In the genomic region with DNA sequence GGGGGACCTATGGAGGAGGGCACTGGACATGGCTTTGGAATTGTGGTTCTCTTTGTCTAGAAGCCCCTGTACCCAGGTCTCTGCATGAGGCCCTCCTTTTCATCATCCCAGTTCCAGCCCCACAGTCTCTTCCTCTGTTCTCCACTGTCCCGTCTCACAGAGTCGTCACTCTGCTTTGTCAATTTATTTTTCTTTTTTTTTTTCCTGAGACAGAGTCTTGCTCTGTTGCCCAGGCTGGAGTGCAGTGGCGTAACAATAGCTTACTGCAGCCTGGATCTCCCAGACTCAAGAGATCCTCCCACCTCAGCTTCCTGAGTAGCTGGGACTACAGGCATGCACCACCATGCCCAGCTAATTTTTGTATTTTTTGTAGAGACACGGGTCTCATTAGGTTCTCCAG, we compare ENCODE assay signal across 23 cellular contexts. TPM values are rescaled to one million over a fixed set of nuclear protein-coding genes. Genes with fewer than 3 reads are reported as not detected.
DNase-seq lines count a peak whose midpoint lies in the region; ATAC-seq, FAIRE-seq and TF ChIP-seq lines count a peak whose summit lies in the region.
"Had no signal": no experiment of that assay in that cellular context is flagged by ENCODE, and none has a peak within 500 bp of the region (broad histone marks: within the 10 kb centered on the region; RNA-seq: fewer than 3 reads in every experiment).

No MANE protein-coding gene starts in this region.

- DNase-seq in D721Med (ENCODE audit: insufficient read length, low spot score): peak; percentile 10
- peak in 1 of 4 experiments; percentile 21 for DNase-seq in K562 (ENCODE audit: extremely low read depth in 1 of 4, low spot score in 3 of 4)
- DNase-seq in mesenchymal stem cell: no peak
- DNase-seq in H4 (ENCODE audit: low spot score): no peak
- DNase-seq in CD8-positive, alpha-beta T cell: no peak
- DNase-seq in NCI-H526 treated with DMSO at 0.1 percent for 48 hours (lab: John Stamatoyannopoulos, UW): no peak
- DNase-seq: activated CD4-positive, alpha-beta T cell treated with anti-CD3 and anti-CD28 coated beads for 36 hours; activated CD8-positive, alpha-beta memory T cell treated with anti-CD3 and anti-CD28 coated beads for 24 hours; activated effector memory CD4-positive, alpha-beta T cell treated with anti-CD3 and anti-CD28 coated beads, Interleukin-2, amount 50 U/mL, for 16 hours; activated naive CD8-positive, alpha-beta T cell treated with anti-CD3 and anti-CD28 coated beads for 36 hours; GM23248; HFFc6; NCI-H146; NCI-H446 treated with DMSO at 0.1 percent for 48 hours; T-helper 17 cell had no signal

- no peak overlapping the region for H2BK12ac ChIP-seq in mesenchymal stem cell (ENCODE audit: low read length in 2 of 2)

- ATAC-seq in K562 (no peak), HG02885 (IDR thresholded peaks at IDR 0.05; ENCODE audit: poor library complexity, unreplicated experiment) (no peak)
- ATAC-seq in CD8-positive, alpha-beta T cell: no peak
- ATAC-seq: activated CD4-positive, alpha-beta T cell treated with anti-CD3 and anti-CD28 coated beads for 36 hours; SK-N-SH treated with all-trans-retinoic acid at 6 μM for 48 hours; T-helper 17 cell had no signal

- in situ Hi-C loops in K562 (cut with MboI): no loop called here

- H3K9me1 ChIP-seq in K562 (ENCODE audit: control insufficient read depth, insufficient read depth, low read length): no peaks in the 10 kb centered on the region

- H3K18ac ChIP-seq in mesenchymal stem cell (ENCODE audit: low read depth in 1 of 2, low read length in 2 of 2): peak overlapping the region in 1 of 2 experiments; percentile 82

- no peak overlapping the region for H2BK5ac ChIP-seq in mesenchymal stem cell (ENCODE audit: low read depth, low read length, poor library complexity, severe bottlenecking)

- H3K14ac ChIP-seq in mesenchymal stem cell (ENCODE audit: low read length in 2 of 2): no peak overlapping the region

- POLR2A ChIA-PET in K562 (lab: Yijun Ruan, JAX): interaction anchor here (0.6 to 1.9 kb wide), 4 partner anchors 15 to 587 kb away, joined by 3 to 6 read pairs (median 4); a partner anchor contains a TSS
- POLR2A ChIA-PET in CD8-positive, alpha-beta T cell (lab: Charles Lee): no interaction called here

- peak overlapping the region; percentile 74 for H2BK15ac ChIP-seq in mesenchymal stem cell (ENCODE audit: low read depth, poor library complexity, severe bottlenecking)

- no peak for TF ChIP-seq RAD21 in K562 (CRISPR knock-in tag; conservative IDR thresholded peaks at IDR 0.05 in 1 of 2, IDR thresholded peaks at IDR 0.05 in 1 of 2)

- H3K9me3 ChIP-seq in K562 (replicated peaks; ENCODE audit: control insufficient read depth, insufficient read depth, low read depth, low read length) (no peaks in the 10 kb centered on the region), mesenchymal stem cell (ENCODE audit: control insufficient read depth, low read length) (no peaks in the 10 kb centered on the region), skeletal muscle tissue (ENCODE audit: control insufficient read depth in 3 of 3, low read length in 3 of 3) (no peaks in the 10 kb centered on the region)
- H3K9me3 ChIP-seq in CD8-positive, alpha-beta T cell (ENCODE audit: low read length): no peaks in the 10 kb centered on the region

- FAIRE-seq in D721Med (lab: Jason Lieb, UNC): no peak
- FAIRE-seq in K562 (lab: Jason Lieb, UNC): no peak
- FAIRE-seq: kidney had no signal

- H4K91ac ChIP-seq in mesenchymal stem cell (ENCODE audit: low read length): no peak overlapping the region

- no peaks in the 10 kb centered on the region for H3K27me3 ChIP-seq in K562 (ENCODE audit: control insufficient read depth in 2 of 2, insufficient read depth in 2 of 2, low read length in 2 of 2)
- peaks cover 24 to 25% of the 10 kb centered on the region in 2 experiments for H3K27me3 ChIP-seq in mesenchymal stem cell (ENCODE audit: control insufficient read depth in 1 of 2, insufficient read depth in 1 of 2, low read length in 2 of 2)
- no peaks in the 10 kb centered on the region for H3K27me3 ChIP-seq in skeletal muscle tissue (ENCODE audit: control insufficient read depth in 3 of 3, insufficient read depth in 3 of 3, low read length in 3 of 3)
- no peaks in the 10 kb centered on the region for H3K27me3 ChIP-seq in CD8-positive, alpha-beta T cell (ENCODE audit: insufficient read depth, low read length)

- intact Hi-C loops in K562 (cut with micrococcal nuclease): loop anchor here (10.0 kb wide), 1 partner anchor 231 kb away; no protein-coding TSS in a partner anchor
- intact Hi-C loops in CD8-positive, alpha-beta T cell (cut with DNase I, micrococcal nuclease): no loop called here

- no peak overlapping the region for H2AK5ac ChIP-seq in mesenchymal stem cell (ENCODE audit: low read length, severe bottlenecking)

- no peak overlapping the region for H3K4me3 Mint-ChIP-seq in CD8-positive, alpha-beta T cell
- H3K4me3 Mint-ChIP-seq: activated CD4-positive, alpha-beta T cell treated with anti-CD3 and anti-CD28 coated beads for 36 hours; activated naive CD8-positive, alpha-beta T cell treated with anti-CD3 and anti-CD28 coated beads for 36 hours; central memory CD8-positive, alpha-beta T cell; dendritic cell treated with granulocyte-macrophage colony-stimulating factor and Interleukin-4, amounts not matched to agents 40 ng/mL and 50 ng/mL, for 4 days; HFFc6; T-helper 17 cell; type B pancreatic cell had no signal

- H3K27me3 Mint-ChIP-seq in CD8-positive, alpha-beta T cell (ENCODE audit: low read depth): peaks cover 11% of the 10 kb centered on the region

- H3K79me2 ChIP-seq in K562 (ENCODE audit: control insufficient read depth, insufficient read depth, low read length): peaks cover 29% of the 10 kb centered on the region

- peak overlapping the region; percentile 29 to 90; a peak in 3 of 4 replicates for H3K9ac ChIP-seq in K562 (ENCODE audit: insufficient read depth in 1 of 2, low read depth in 2 of 2, low read length in 2 of 2)
- no peak overlapping the region for H3K9ac ChIP-seq in mesenchymal stem cell (ENCODE audit: low read length)
- H3K9ac ChIP-seq in skeletal muscle tissue (ENCODE audit: low read depth in 1 of 3, low read length in 3 of 3): no peak overlapping the region
- H3K9ac ChIP-seq: GM23248 had no signal

- H3K4me1 ChIP-seq in K562 (replicated peaks in 1 of 2; ENCODE audit: control insufficient read depth in 2 of 2, insufficient read depth in 2 of 2, low read length in 2 of 2): peaks cover 45 to 66% of the 10 kb centered on the region in 2 experiments
- H3K4me1 ChIP-seq in mesenchymal stem cell (ENCODE audit: control insufficient read depth, insufficient read depth, low read depth, low read length): peaks cover 12% of the 10 kb centered on the region
- H3K4me1 ChIP-seq in skeletal muscle tissue (ENCODE audit: control insufficient read depth in 3 of 3, insufficient read depth in 3 of 3, low read length in 3 of 3): peaks cover 7 to 14% (median 7%) of the 10 kb centered on the region in 3 donors
- peaks cover 9% of the 10 kb centered on the region for H3K4me1 ChIP-seq in CD8-positive, alpha-beta T cell (ENCODE audit: insufficient read depth, low read length)

- CTCF ChIA-PET in K562 (lab: Yijun Ruan, JAX; ENCODE audit: low intra/inter-chr PET ratio): no interaction called here
- CTCF ChIA-PET in CD8-positive, alpha-beta T cell (lab: Charles Lee): no interaction called here

- H4K20me1 ChIP-seq in K562 (replicated peaks; ENCODE audit: control insufficient read depth, insufficient read depth, low read length): no peaks in the 10 kb centered on the region

- no peaks in the 10 kb centered on the region for H3K36me3 ChIP-seq in K562 (ENCODE audit: control insufficient read depth, insufficient read depth, low read length)
- H3K36me3 ChIP-seq in mesenchymal stem cell (ENCODE audit: control insufficient read depth in 1 of 2, insufficient read depth in 2 of 2, low read depth in 1 of 2, low read length in 2 of 2): no peaks in the 10 kb centered on the region
- H3K36me3 ChIP-seq in skeletal muscle tissue (ENCODE audit: control insufficient read depth in 3 of 3, insufficient read depth in 3 of 3, low read length in 3 of 3): no peaks in the 10 kb centered on the region
- H3K36me3 ChIP-seq in CD8-positive, alpha-beta T cell (ENCODE audit: insufficient read depth, low read length): no peaks in the 10 kb centered on the region

- H3K4me3 ChIP-seq in K562 (no peak overlapping the region), mesenchymal stem cell (ENCODE audit: insufficient read depth in 1 of 2, low read depth in 1 of 2, low read length in 2 of 2) (no peak overlapping the region), skeletal muscle tissue (ENCODE audit: low read length in 3 of 3) (no peak overlapping the region)
- no peak overlapping the region for H3K4me3 ChIP-seq in CD8-positive, alpha-beta T cell (ENCODE audit: low read depth, low read length)
- H3K4me3 ChIP-seq: GM23248 had no signal

- H3K36me3 Mint-ChIP-seq in CD8-positive, alpha-beta T cell: peaks cover 2% of the 10 kb centered on the region
- H3K36me3 Mint-ChIP-seq: activated naive CD8-positive, alpha-beta T cell treated with anti-CD3 and anti-CD28 coated beads for 36 hours; type B pancreatic cell had no signal

- H3K4ac ChIP-seq in mesenchymal stem cell (ENCODE audit: low read depth in 1 of 2, low read length in 2 of 2): no peak overlapping the region

- H3K4me1 Mint-ChIP-seq in CD8-positive, alpha-beta T cell (ENCODE audit: low read depth): peaks cover 10% of the 10 kb centered on the region

- no peak overlapping the region for H2BK120ac ChIP-seq in mesenchymal stem cell (ENCODE audit: low read depth, low read length)

- H4K8ac ChIP-seq in mesenchymal stem cell (ENCODE audit: low read length): peak overlapping the region; percentile 47

- H3K27ac ChIP-seq in K562 (ENCODE audit: extremely low read depth, low read depth, low read length) (peak overlapping the region; percentile 40; the same call in 1 of the 3 replicates), mesenchymal stem cell (ENCODE audit: low read length, poor library complexity, severe bottlenecking) (no peak overlapping the region), skeletal muscle tissue (ENCODE audit: low read depth, low read length) (peak overlapping the region; percentile 56)
- H3K27ac ChIP-seq in CD8-positive, alpha-beta T cell (ENCODE audit: low read depth, low read length): no peak overlapping the region
- H3K27ac ChIP-seq: GM23248 had no signal

- WGBS in K562 (ENCODE audit: insufficient coverage, low coverage, missing lambda C conversion rate): 36% methylated on average over 4 of the region's 4 CpGs
- 61% methylated on average over 4 of the region's 4 CpGs for WGBS in mesenchymal stem cell

- H3K79me1 ChIP-seq in mesenchymal stem cell (replicated peaks; ENCODE audit: low read length, poor library complexity, severe bottlenecking): no peaks in the 10 kb centered on the region

- no peak for TF ChIP-seq POLR2A in K562 (conservative IDR thresholded peaks at IDR 0.05)

- H3K23ac ChIP-seq in mesenchymal stem cell (ENCODE audit: low read length in 2 of 2): no peak overlapping the region

- H2AFZ ChIP-seq in K562 (ENCODE audit: low read depth, low read length): peak overlapping the region; percentile 52
- H2AFZ ChIP-seq in mesenchymal stem cell (ENCODE audit: low read depth, low read length): no peak overlapping the region
- H2AFZ ChIP-seq: GM23248 had no signal

- TF ChIP-seq CTCF in D721Med (IDR thresholded peaks at IDR 0.05; ENCODE audit: insufficient read depth, missing control alignments) (no peak), K562 (IDR thresholded peaks at IDR 0.05 in 2 of 3, conservative IDR thresholded peaks at IDR 0.05 in 1 of 3; ENCODE audit: insufficient read depth in 2 of 3, low read depth in 1 of 3, low read length in 3 of 3) (no peak)
- TF ChIP-seq CTCF in CD8-positive, alpha-beta T cell (IDR thresholded peaks at IDR 0.05): no peak

- no TSS peak for BruUV-seq in K562 (replicated peaks; lab: Mats Ljungman, UMichigan)

- no peaks in the 10 kb centered on the region for H3K9me3 Mint-ChIP-seq in CD8-positive, alpha-beta T cell
- H3K9me3 Mint-ChIP-seq: activated naive CD8-positive, alpha-beta T cell treated with anti-CD3 and anti-CD28 coated beads for 36 hours; central memory CD8-positive, alpha-beta T cell; dendritic cell treated with granulocyte-macrophage colony-stimulating factor and Interleukin-4, amounts not matched to agents 40 ng/mL and 50 ng/mL, for 4 days; HFFc6; type B pancreatic cell had no signal

- H3K27ac Mint-ChIP-seq in CD8-positive, alpha-beta T cell: no peak overlapping the region
- H3K27ac Mint-ChIP-seq: activated CD4-positive, alpha-beta T cell treated with anti-CD3 and anti-CD28 coated beads for 36 hours; activated naive CD8-positive, alpha-beta T cell treated with anti-CD3 and anti-CD28 coated beads for 36 hours; dendritic cell treated with granulocyte-macrophage colony-stimulating factor and Interleukin-4, amounts not matched to agents 40 ng/mL and 50 ng/mL, for 4 days; HFFc6; T-helper 17 cell; type B pancreatic cell had no signal

- peak overlapping the region; percentile 76 for H3K4me2 ChIP-seq in K562 (ENCODE audit: insufficient read depth, low read length)
- H3K4me2 ChIP-seq in mesenchymal stem cell (ENCODE audit: low read length, poor library complexity, severe bottlenecking): no peak overlapping the region

- no peak for TF ChIP-seq EP300 in K562 (IDR thresholded peaks at IDR 0.05; ENCODE audit: low read length)

RNA-seq across cellular contexts. Expression of a gene that starts 0.6 kb away (rescaled TPM):
- 2.7 and 12.8 TPM in 2 replicates for total RNA-seq in K562 (2011; cell fraction: chromatin; rRNA removed; ENCODE audit: low replicate concordance)
- total RNA-seq in K562 (2011; cell fraction: nucleolus; rRNA removed): 14.5 and 16.8 TPM in 2 replicates
- 5.2 and 5.7 TPM in 2 replicates for total RNA-seq in K562 (2011; cell fraction: nucleoplasm; rRNA removed)
- total RNA-seq in K562 (2014; rRNA removed): 12.3 and 13.3 TPM in 2 replicates
- total RNA-seq in K562 (2014; rRNA removed; fragmentation: Illumina TruSeq; extraction: Trizol): 0.96 and 1.3 TPM in 2 replicates
- 2.0 and 2.1 TPM in 2 replicates for total RNA-seq in K562 (2015; rRNA removed; fragmentation: Illumina TruSeq; extraction: Trizol)
- 15.5 and 19.0 TPM in 2 replicates for total RNA-seq in K562 (2021)
- polyA plus RNA-seq in K562 (2011; rRNA removed): 3.1 and 6.0 TPM in 2 replicates
- 4.1 and 21.2 TPM in 2 replicates for polyA plus RNA-seq in K562 (2011; cell fraction: cytosol; rRNA removed)
- 7.5 and 31.6 TPM in 2 replicates for polyA plus RNA-seq in K562 (2011; cell fraction: nucleus; rRNA removed)
- polyA plus RNA-seq in K562 (2012): 14.4 and 19.7 TPM in 2 replicates
- polyA plus RNA-seq in K562 (2014; fragmentation: Illumina TruSeq; extraction: Trizol): 2.4 and 7.8 TPM in 2 replicates
- under 1 TPM; 0.31 to 0.34 TPM for polyA plus RNA-seq in K562 (2014; fragmentation: Nextera tagmentation; extraction: Ambion mirVana)
- 6.1 and 6.7 TPM in 2 replicates for polyA plus RNA-seq in K562 (2014; rRNA removed)
- 0.96 and 2.0 TPM in 2 replicates for polyA minus RNA-seq in K562 (2011; rRNA and poly(A)+ RNA removed)
- 10.7 and 11.2 TPM in 2 replicates for polyA minus RNA-seq in K562 (2011; cell fraction: cytosol; rRNA and poly(A)+ RNA removed)
- polyA minus RNA-seq in K562 (2011; cell fraction: nucleus; rRNA and poly(A)+ RNA removed): 4.7 and 8.8 TPM in 2 replicates
- 0.52 TPM for polyA plus RNA-seq in mesenchymal stem cell (2013, experiment 1 of 2)
- polyA plus RNA-seq in mesenchymal stem cell (2013, experiment 2 of 2): 0.47 TPM
- total RNA-seq in skeletal muscle tissue: 2.1 TPM
- total RNA-seq in H4 (2014; rRNA removed; shearing (Covaris generic)): not detected in 2 replicates
- total RNA-seq in CD8-positive, alpha-beta T cell: not detected
- total RNA-seq: activated CD4-positive, alpha-beta T cell treated with anti-CD3 and anti-CD28 coated beads for 36 hours; activated naive CD8-positive, alpha-beta T cell treated with anti-CD3 and anti-CD28 coated beads for 36 hours; GM23248; myocyte had no signal
- polyA plus RNA-seq: GM23248 had no signal

RNA-seq across cellular contexts. Expression of a gene that starts 5.2 kb away (rescaled TPM):
- total RNA-seq in K562 (2011; cell fraction: chromatin; rRNA removed; ENCODE audit: low replicate concordance): 37.2 and 76.7 TPM in 2 replicates
- total RNA-seq in K562 (2011; cell fraction: nucleolus; rRNA removed): 24.3 TPM in 2 replicates
- total RNA-seq in K562 (2011; cell fraction: nucleoplasm; rRNA removed): 26.7 and 28.1 TPM in 2 replicates
- 7.9 and 8.6 TPM in 2 replicates for total RNA-seq in K562 (2014; rRNA removed)
- 6.7 and 6.8 TPM in 2 replicates for total RNA-seq in K562 (2014; rRNA removed; fragmentation: Illumina TruSeq; extraction: Trizol)
- total RNA-seq in K562 (2015; rRNA removed; fragmentation: Illumina TruSeq; extraction: Trizol): 4.2 and 5.2 TPM in 2 replicates
- 24.8 and 29.4 TPM in 2 replicates for total RNA-seq in K562 (2021)
- polyA plus RNA-seq in K562 (2011; rRNA removed): 9.5 and 11.1 TPM in 2 replicates
- 4.4 and 6.2 TPM in 2 replicates for polyA plus RNA-seq in K562 (2011; cell fraction: cytosol; rRNA removed)
- 9.6 and 10.2 TPM in 2 replicates for polyA plus RNA-seq in K562 (2011; cell fraction: nucleus; rRNA removed)
- 15.2 and 27.5 TPM in 2 replicates for polyA plus RNA-seq in K562 (2012)
- 18.4 and 24.5 TPM in 2 replicates for polyA plus RNA-seq in K562 (2014; fragmentation: Illumina TruSeq; extraction: Trizol)
- polyA plus RNA-seq in K562 (2014; fragmentation: Nextera tagmentation; extraction: Ambion mirVana): under 1 TPM; 0.52 to 0.96 TPM
- polyA plus RNA-seq in K562 (2014; rRNA removed): 7.4 and 12.7 TPM in 2 replicates
- polyA minus RNA-seq in K562 (2011; rRNA and poly(A)+ RNA removed): 16.3 and 17.7 TPM in 2 replicates
- polyA minus RNA-seq in K562 (2011; cell fraction: cytosol; rRNA and poly(A)+ RNA removed): 11.7 and 21.8 TPM in 2 replicates
- polyA minus RNA-seq in K562 (2011; cell fraction: nucleus; rRNA and poly(A)+ RNA removed): 5.0 and 5.4 TPM in 2 replicates
- 36.1 TPM for polyA plus RNA-seq in mesenchymal stem cell (2013, experiment 1 of 2)
- polyA plus RNA-seq in mesenchymal stem cell (2013, experiment 2 of 2): 35.6 TPM
- 15.7 TPM for total RNA-seq in skeletal muscle tissue
- total RNA-seq in H4 (2014; rRNA removed; shearing (Covaris generic)): 3.7 and 5.0 TPM in 2 replicates
- 10 to 100 TPM; 17.2 to 19.9 TPM for total RNA-seq in CD8-positive, alpha-beta T cell

Comparison
In these comparisons a context has a peak if more than half of its experiments do, and no peak if none do; other contexts are left out.
1. H3K27ac ChIP-seq: peak in K562 (single experiment) and skeletal muscle tissue (single experiment); none in mesenchymal stem cell (single experiment) and CD8-positive, alpha-beta T cell (single experiment).
2. H3K9ac ChIP-seq: peak in K562 (2 of 2); none in mesenchymal stem cell (single experiment) and skeletal muscle tissue (0 of 3).